ENCODE assay signal across 8 cellular contexts in the genomic region with DNA sequence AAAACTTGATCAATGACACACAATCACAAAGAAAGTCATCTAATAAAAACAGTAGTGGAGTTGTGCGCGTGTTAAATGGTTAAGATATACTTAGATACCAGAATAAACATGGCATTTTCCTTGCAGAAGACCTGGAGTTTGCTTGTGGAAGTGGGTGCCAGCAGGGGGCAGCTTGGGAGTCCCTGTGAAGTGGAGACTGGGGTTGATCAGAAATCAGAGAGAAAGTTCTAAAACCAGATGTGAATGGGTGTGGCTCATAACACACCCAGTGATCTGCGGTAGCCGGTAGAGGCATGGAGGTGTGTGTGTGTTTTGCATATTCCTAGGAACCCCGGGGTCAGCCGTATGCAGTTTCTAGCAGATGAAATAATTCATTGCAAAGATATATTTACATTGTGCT.
DNase-seq lines count a peak whose midpoint lies in the region; ATAC-seq lines count a peak whose summit lies in the region.

No MANE protein-coding gene starts in this region.

- no peaks in the 10 kb centered on the region for H3K36me3 ChIP-seq in MG63

- ATAC-seq in HG02798 (IDR thresholded peaks at IDR 0.05; ENCODE audit: poor library complexity, unreplicated experiment), result no peak

- DNase-seq in AML-193 (lab: John Stamatoyannopoulos, UW), result peak; percentile 4 to 8
- DNase-seq in MG63, result peak; percentile 68
- peak; percentile 48 for DNase-seq in activated T-cell treated with anti-CD3 and anti-CD28 coated beads for 4 hours
- peak; percentile 75 for DNase-seq in fibroblast of the conjunctiva (ENCODE audit: low read depth)
- DNase-seq in stimulated activated CD4-positive, alpha-beta T cell treated with anti-CD3 and anti-CD28 coated beads, Interleukin-15, amount 100 ng/mL, for 24 hours, result peak; percentile 65
- DNase-seq in NCI-H2107 (lab: John Stamatoyannopoulos, UW), result no peak
- DNase-seq in occipital lobe (lab: John Stamatoyannopoulos, UW), result no peak

- peaks cover 7% of the 10 kb centered on the region; the same call in 1 of the 2 replicates for H3K9me3 ChIP-seq in MG63

- no peaks in the 10 kb centered on the region for H3K27me3 ChIP-seq in MG63

- H3K4me3 ChIP-seq in MG63, result no peak overlapping the region

Comparison
In these comparisons a context has a peak if more than half of its experiments do, and no peak if none do; other contexts are left out.
1. DNase-seq: peak in AML-193 (2 of 2), MG63 (single experiment), activated T-cell treated with anti-CD3 and anti-CD28 coated beads for 4 hours (single experiment), fibroblast of the conjunctiva (single experiment) and stimulated activated CD4-positive, alpha-beta T cell treated with anti-CD3 and anti-CD28 coated beads, Interleukin-15, amount 100 ng/mL, for 24 hours (single experiment); none in NCI-H2107 (single experiment) and occipital lobe (single experiment).